In the genomic region with DNA sequence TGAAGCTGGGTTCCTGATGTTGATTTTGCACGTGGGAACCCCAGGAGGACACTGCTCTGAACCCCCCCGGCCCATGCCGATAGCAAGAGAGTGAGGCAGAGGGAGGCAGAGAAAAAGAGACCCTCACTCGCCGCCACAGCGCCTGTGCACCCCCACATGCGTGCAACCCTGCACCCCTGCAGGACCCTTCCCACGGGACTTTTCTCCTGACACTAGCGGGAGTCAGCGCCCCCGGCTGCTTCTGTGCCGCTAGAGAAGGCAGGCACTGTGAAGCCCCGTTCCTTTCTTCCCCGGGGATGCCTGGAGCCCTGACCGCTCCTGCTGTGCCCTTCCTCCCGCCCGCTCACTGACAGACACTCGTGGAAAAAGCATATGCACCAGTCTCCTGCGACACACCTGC, we compare ENCODE assay signal across 11 cellular contexts.
A peak's percentile ranks its signal among the peaks of the same experiment; 100 is the strongest.
DNase-seq lines count a peak whose midpoint lies in the region; ATAC-seq lines count a peak whose summit lies in the region.
"Had no signal": no experiment of that assay in that cellular context is flagged by ENCODE, and none has a peak within 500 bp of the region (broad histone marks: within the 10 kb centered on the region; RNA-seq: fewer than 3 reads in every experiment).

No MANE protein-coding gene starts in this region.

- in situ Hi-C loops in G401 (cut with HindIII; ENCODE audit: low sequenced_read_pairs), result no loop called here
- in situ Hi-C loops in KBM-7 (cut with MboI; ENCODE audit: low pct_unique_long_range_greater_than_20kb, low sequenced_read_pairs), result no loop called here

- ATAC-seq in GM18520 (IDR thresholded peaks at IDR 0.05; ENCODE audit: unreplicated experiment) (peak; percentile 12), GM21529 (IDR thresholded peaks at IDR 0.05; ENCODE audit: unreplicated experiment) (peak; percentile 26), HG03108 (IDR thresholded peaks at IDR 0.05; ENCODE audit: unreplicated experiment) (peak; percentile 15)

- peak; percentile 46 for DNase-seq in germinal center (ENCODE audit: low spot score)
- no peak for DNase-seq in T-helper 1 cell
- no peak for DNase-seq in NOMO-1 treated with DMSO at 0.1 percent for 48 hours (lab: John Stamatoyannopoulos, UW; ENCODE audit: unreplicated experiment)
- DNase-seq in G401 (ENCODE audit: low spot score), result no peak
- DNase-seq in KBM-7, result no peak
- DNase-seq: activated CD4-positive, alpha-beta T cell treated with anti-CD3 and anti-CD28 coated beads, Interleukin-2, amount 50 U/mL, for 48 hours; amniotic stem cell; NCI-H1694 had no signal
